11 cellular contexts compared by ENCODE assay signal in genomic region chr1:77513839-77514763, GRCh38.
DNase-seq lines count a peak whose midpoint lies in the region; ATAC-seq and TF ChIP-seq lines count a peak whose summit lies in the region.
"Had no signal": no experiment of that assay in that cellular context is flagged by ENCODE, and none has a peak within 500 bp of the region (broad histone marks: within the 10 kb centered on the region; RNA-seq: fewer than 3 reads in every experiment).

No MANE protein-coding gene starts in this region.

- no peaks in the 10 kb centered on the region for H3K36me3 Mint-ChIP-seq in neural crest cell (ENCODE audit: low read depth)
- H3K36me3 Mint-ChIP-seq in stimulated activated effector memory CD8-positive, alpha-beta T cell treated with anti-CD3 and anti-CD28 coated beads, Interleukin-12 subunit alpha, Interleukin-12 subunit beta, amount 100 ng/mL, for 72 hours, result no peaks in the 10 kb centered on the region
- H3K36me3 Mint-ChIP-seq: naive B cell had no signal

- TF ChIP-seq CTCF in AG09309 (IDR thresholded peaks at IDR 0.05; ENCODE audit: control insufficient read depth, insufficient read depth, low read depth, low read length, missing control alignments) (no peak), neural crest cell (conservative IDR thresholded peaks at IDR 0.05) (no peak)

- ATAC-seq in GM18907 (IDR thresholded peaks at IDR 0.05; ENCODE audit: unreplicated experiment) (no peak), HG03460 (IDR thresholded peaks at IDR 0.05; ENCODE audit: unreplicated experiment) (no peak)
- no peak for ATAC-seq in stimulated activated effector memory CD8-positive, alpha-beta T cell treated with anti-CD3 and anti-CD28 coated beads, Interleukin-12 subunit alpha, Interleukin-12 subunit beta, amount 100 ng/mL, for 72 hours
- ATAC-seq: CD8-positive, alpha-beta T cell had no signal

- peak; percentile 85 for DNase-seq in AG09309 (ENCODE audit: low read depth)
- peak; percentile 87 for DNase-seq in RPMI7951 (ENCODE audit: low read depth)
- DNase-seq in fibroblast of peridontal ligament (ENCODE audit: extremely low read depth), result peak; percentile 96
- DNase-seq in neural crest cell (ENCODE audit: low read depth, low spot score), result no peak
- DNase-seq in activated naive CD4-positive, alpha-beta T cell (lab: John Stamatoyannopoulos, UW), result no peak
- DNase-seq in stimulated activated effector memory CD8-positive, alpha-beta T cell treated with anti-CD3 and anti-CD28 coated beads, Interleukin-12 subunit alpha, Interleukin-12 subunit beta, amount 100 ng/mL, for 72 hours (ENCODE audit: low spot score in 2 of 2), result no peak
- DNase-seq: activated naive CD8-positive, alpha-beta T cell treated with anti-CD3 and anti-CD28 coated beads, Interleukin-2, amount 10 ng/mL, durations not matched to agents 7 days and 5 days; CD8-positive, alpha-beta T cell; naive B cell had no signal

- no peaks in the 10 kb centered on the region for H3K27me3 Mint-ChIP-seq in neural crest cell (ENCODE audit: low read depth)
- H3K27me3 Mint-ChIP-seq: activated naive CD8-positive, alpha-beta T cell treated with anti-CD3 and anti-CD28 coated beads, Interleukin-2, amount 10 ng/mL, durations not matched to agents 7 days and 5 days had no signal

- H3K4me3 ChIP-seq in AG09309 (ENCODE audit: control insufficient read depth, low read depth, low read length), result no peak overlapping the region

- H3K4me1 Mint-ChIP-seq in neural crest cell, result peaks cover 25% of the 10 kb centered on the region
- H3K4me1 Mint-ChIP-seq in stimulated activated effector memory CD8-positive, alpha-beta T cell treated with anti-CD3 and anti-CD28 coated beads, Interleukin-12 subunit alpha, Interleukin-12 subunit beta, amount 100 ng/mL, for 72 hours, result no peaks in the 10 kb centered on the region
- H3K4me1 Mint-ChIP-seq: naive B cell had no signal

- peak overlapping the region; percentile 85 for H3K27ac Mint-ChIP-seq in neural crest cell (ENCODE audit: unreplicated experiment)
- H3K27ac Mint-ChIP-seq in stimulated activated effector memory CD8-positive, alpha-beta T cell treated with anti-CD3 and anti-CD28 coated beads, Interleukin-12 subunit alpha, Interleukin-12 subunit beta, amount 100 ng/mL, for 72 hours, result no peak overlapping the region
- H3K27ac Mint-ChIP-seq: activated naive CD8-positive, alpha-beta T cell treated with anti-CD3 and anti-CD28 coated beads, Interleukin-2, amount 10 ng/mL, durations not matched to agents 7 days and 5 days; CD8-positive, alpha-beta T cell; naive B cell had no signal

- H3K9me3 Mint-ChIP-seq in neural crest cell, result no peaks in the 10 kb centered on the region
- no peaks in the 10 kb centered on the region for H3K9me3 Mint-ChIP-seq in stimulated activated effector memory CD8-positive, alpha-beta T cell treated with anti-CD3 and anti-CD28 coated beads, Interleukin-12 subunit alpha, Interleukin-12 subunit beta, amount 100 ng/mL, for 72 hours

- no peak overlapping the region for H3K4me3 Mint-ChIP-seq in neural crest cell
- H3K4me3 Mint-ChIP-seq in stimulated activated effector memory CD8-positive, alpha-beta T cell treated with anti-CD3 and anti-CD28 coated beads, Interleukin-12 subunit alpha, Interleukin-12 subunit beta, amount 100 ng/mL, for 72 hours, result no peak overlapping the region
- H3K4me3 Mint-ChIP-seq: activated naive CD8-positive, alpha-beta T cell treated with anti-CD3 and anti-CD28 coated beads, Interleukin-2, amount 10 ng/mL, durations not matched to agents 7 days and 5 days; CD8-positive, alpha-beta T cell had no signal

Comparison
In these comparisons a context has a peak if more than half of its experiments do, and no peak if none do; other contexts are left out.
1. DNase-seq: peak in AG09309 (single experiment), RPMI7951 (single experiment) and fibroblast of peridontal ligament (single experiment); none in neural crest cell (single experiment), activated naive CD4-positive, alpha-beta T cell (0 of 4) and stimulated activated effector memory CD8-positive, alpha-beta T cell treated with anti-CD3 and anti-CD28 coated beads, Interleukin-12 subunit alpha, Interleukin-12 subunit beta, amount 100 ng/mL, for 72 hours (0 of 2).